1 cellular context compared by ENCODE assay signal in the genomic region with DNA sequence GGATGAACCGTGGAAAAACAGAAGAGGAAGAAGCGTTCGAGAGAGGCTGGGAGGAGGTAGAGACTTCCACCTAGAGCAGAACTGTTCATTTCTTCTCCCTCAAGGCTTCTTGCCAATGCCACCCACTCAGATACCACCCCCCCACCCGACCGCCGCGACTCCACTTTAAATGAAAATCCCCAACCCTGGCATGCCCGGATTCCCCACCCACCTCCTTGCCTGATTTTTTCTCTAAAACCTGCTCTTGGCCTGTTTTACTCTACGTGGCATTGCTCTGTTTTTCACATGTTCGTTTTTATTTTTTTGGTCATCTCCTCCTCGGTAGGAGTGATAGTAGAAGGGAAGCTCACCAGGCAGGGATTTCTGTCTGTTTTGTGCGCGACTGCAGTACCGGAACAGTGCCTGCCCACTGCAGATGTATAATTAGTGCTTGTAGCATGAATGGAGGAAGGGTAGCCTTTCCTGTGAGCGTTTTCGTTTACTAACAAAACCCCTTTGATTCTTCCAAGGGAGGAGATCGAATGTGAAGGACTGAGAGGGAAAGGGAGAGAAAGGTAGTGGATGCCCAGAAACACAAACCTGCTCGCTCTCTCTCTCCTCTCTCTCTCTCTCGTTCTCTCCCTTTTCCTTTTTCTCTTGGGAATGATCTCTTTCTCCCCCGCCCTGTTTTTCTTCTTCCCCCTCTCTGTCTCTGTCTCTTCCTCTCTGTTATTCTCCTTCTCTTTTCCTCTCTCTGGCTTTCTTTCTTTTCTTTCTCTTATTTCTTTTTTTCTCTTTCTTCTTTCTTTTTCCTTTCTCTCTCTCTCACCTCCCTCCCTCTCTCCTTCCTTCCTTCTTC.
TF ChIP-seq lines count a peak whose summit lies in the region.

No MANE protein-coding gene starts in this region.

TF ChIP-seq in WTC11, 78 proteins besides CTCF, POLR2A, EP300 and RAD21:
- TF ChIP-seq, protein P1, sequence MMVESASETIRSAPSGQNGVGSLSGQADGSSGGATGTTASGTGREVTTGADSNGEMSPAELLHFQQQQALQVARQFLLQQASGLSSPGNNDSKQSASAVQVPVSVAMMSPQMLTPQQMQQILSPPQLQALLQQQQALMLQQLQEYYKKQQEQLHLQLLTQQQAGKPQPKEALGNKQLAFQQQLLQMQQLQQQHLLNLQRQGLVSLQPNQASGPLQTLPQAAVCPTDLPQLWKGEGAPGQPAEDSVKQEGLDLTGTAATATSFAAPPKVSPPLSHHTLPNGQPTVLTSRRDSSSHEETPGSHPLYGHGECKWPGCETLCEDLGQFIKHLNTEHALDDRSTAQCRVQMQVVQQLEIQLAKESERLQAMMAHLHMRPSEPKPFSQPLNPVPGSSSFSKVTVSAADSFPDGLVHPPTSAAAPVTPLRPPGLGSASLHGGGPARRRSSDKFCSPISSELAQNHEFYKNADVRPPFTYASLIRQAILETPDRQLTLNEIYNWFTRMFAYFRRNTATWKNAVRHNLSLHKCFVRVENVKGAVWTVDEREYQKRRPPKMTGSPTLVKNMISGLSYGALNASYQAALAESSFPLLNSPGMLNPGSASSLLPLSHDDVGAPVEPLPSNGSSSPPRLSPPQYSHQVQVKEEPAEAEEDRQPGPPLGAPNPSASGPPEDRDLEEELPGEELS (CRISPR knock-in tag; IDR thresholded peaks at IDR 0.05) = no peak
- TF ChIP-seq GTF2I (CRISPR knock-in tag; conservative IDR thresholded peaks at IDR 0.05) = no peak
